In the genomic region with DNA sequence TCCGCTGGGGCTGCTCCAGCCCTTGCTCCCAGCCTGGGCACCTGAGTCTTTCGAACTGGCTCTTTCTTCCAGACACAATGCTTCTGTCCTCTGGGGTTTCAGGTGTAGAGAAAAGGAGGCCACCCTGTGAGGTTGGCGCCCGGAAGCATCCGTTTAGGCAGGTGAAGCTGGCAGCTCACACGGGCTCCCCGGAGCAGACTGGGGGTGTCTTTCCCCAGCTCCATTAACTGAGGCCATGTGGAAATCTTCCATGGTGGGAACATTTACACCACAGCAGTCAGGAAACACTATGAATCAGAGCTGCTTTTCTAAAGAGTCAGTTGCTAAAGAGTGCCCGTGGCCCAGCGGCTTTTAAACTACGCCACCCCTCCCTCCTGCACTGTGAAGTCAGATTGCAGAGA, we compare ENCODE assay signal across 21 cellular contexts.
"Had no signal": no experiment of that assay in that cellular context is flagged by ENCODE, and none has a peak within 500 bp of the region (broad histone marks: within the 10 kb centered on the region; RNA-seq: fewer than 3 reads in every experiment).

No MANE protein-coding gene starts in this region.

- H3K4me1 ChIP-seq: psoas muscle, sigmoid colon had no signal

- H3K9me3 Mint-ChIP-seq: activated CD4-positive, alpha-beta memory T cell treated with anti-CD3 and anti-CD28 coated beads, Interleukin-2, amount 10 ng/mL, durations not matched to agents 7 days and 5 days; activated naive CD8-positive, alpha-beta T cell treated with anti-CD3 and anti-CD28 coated beads for 36 hours; central memory CD8-positive, alpha-beta T cell; naive B cell had no signal

- H3K4me3 Mint-ChIP-seq: activated CD4-positive, alpha-beta memory T cell treated with anti-CD3 and anti-CD28 coated beads, Interleukin-2, amount 10 ng/mL, durations not matched to agents 7 days and 5 days; activated CD4-positive, alpha-beta T cell treated with anti-CD3 and anti-CD28 coated beads for 36 hours; activated naive CD8-positive, alpha-beta T cell treated with anti-CD3 and anti-CD28 coated beads for 36 hours; central memory CD8-positive, alpha-beta T cell had no signal

- H3K9me3 ChIP-seq: ascending aorta, psoas muscle, sigmoid colon, upper lobe of left lung had no signal

- H3K4me3 ChIP-seq: ascending aorta, lung, psoas muscle, sigmoid colon, upper lobe of left lung had no signal

- H3K27ac Mint-ChIP-seq: activated CD4-positive, alpha-beta memory T cell treated with anti-CD3 and anti-CD28 coated beads, Interleukin-2, amount 10 ng/mL, durations not matched to agents 7 days and 5 days; activated CD4-positive, alpha-beta T cell treated with anti-CD3 and anti-CD28 coated beads for 36 hours; activated naive CD8-positive, alpha-beta T cell treated with anti-CD3 and anti-CD28 coated beads for 36 hours had no signal

- H3K36me3 Mint-ChIP-seq: naive B cell had no signal

- H3K27me3 Mint-ChIP-seq: activated CD4-positive, alpha-beta memory T cell treated with anti-CD3 and anti-CD28 coated beads, Interleukin-2, amount 10 ng/mL, durations not matched to agents 7 days and 5 days; activated CD4-positive, alpha-beta T cell treated with anti-CD3 and anti-CD28 coated beads for 36 hours; activated naive CD8-positive, alpha-beta T cell treated with anti-CD3 and anti-CD28 coated beads for 36 hours; central memory CD8-positive, alpha-beta T cell; naive B cell had no signal

- H3K27ac ChIP-seq: ascending aorta, psoas muscle, sigmoid colon, upper lobe of left lung, VCaP had no signal

- H3K36me3 ChIP-seq: ascending aorta, sigmoid colon, upper lobe of left lung had no signal

- ATAC-seq: activated CD4-positive, alpha-beta T cell treated with anti-CD3 and anti-CD28 coated beads for 36 hours; psoas muscle; stimulated activated naive CD8-positive, alpha-beta T cell treated with anti-CD3 and anti-CD28 coated beads, Interleukin-15, Interleukin-2, amounts not matched to agents 100 U/mL and 50 U/mL, for 24 hours had no signal

- H3K27me3 ChIP-seq: ascending aorta, sigmoid colon, upper lobe of left lung had no signal

- DNase-seq: activated CD4-positive, alpha-beta memory T cell treated with anti-CD3 and anti-CD28 coated beads, Interleukin-2, amount 10 ng/mL, durations not matched to agents 7 days and 5 days; activated CD4-positive, alpha-beta T cell treated with anti-CD3 and anti-CD28 coated beads for 36 hours; activated gamma-delta T cell treated with Interleukin-2 at 50 U/mL for 16 hours; activated naive CD8-positive, alpha-beta T cell treated with anti-CD3 and anti-CD28 coated beads for 36 hours; activated T-cell treated with anti-CD3 and anti-CD28 coated beads, Interleukin-2, amount 50 U/mL, for 48 hours; dermis blood vessel endothelial cell; erythroblast; hippocampal formation; midbrain; naive B cell; nucleus accumbens; sigmoid colon; stimulated activated CD4-positive, alpha-beta T cell treated with anti-CD3 and anti-CD28 coated beads, Interleukin-12 subunit alpha, Interleukin-12 subunit beta, amount 100 ng/mL, for 4 hours; stimulated activated naive CD8-positive, alpha-beta T cell treated with anti-CD3 and anti-CD28 coated beads, Interleukin-15, Interleukin-2, amounts not matched to agents 100 U/mL and 50 U/mL, for 24 hours; T-helper 9 cell; upper lobe of left lung had no signal
